17 cellular contexts compared by ENCODE assay signal in the genomic region with DNA sequence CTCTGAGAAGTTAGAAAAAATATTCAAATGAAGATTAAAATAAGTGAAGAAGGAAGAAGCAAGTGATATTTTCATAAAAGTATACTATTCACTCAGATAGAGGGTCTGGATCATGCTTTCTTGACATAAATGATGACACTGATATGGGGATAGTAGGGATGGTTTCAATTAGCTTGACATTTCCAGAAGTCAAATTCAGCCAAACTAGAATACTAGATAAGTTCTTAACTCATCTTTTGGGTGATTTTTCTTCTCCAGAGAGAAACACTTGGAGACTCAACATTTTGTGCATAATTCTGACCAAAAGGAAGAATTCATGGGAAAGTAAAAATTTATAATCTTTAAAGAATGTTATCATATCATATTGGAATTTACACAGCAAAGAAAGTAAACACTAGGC.
A peak's percentile ranks its signal among the peaks of the same experiment; 100 is the strongest.
DNase-seq lines count a peak whose midpoint lies in the region; ATAC-seq and TF ChIP-seq lines count a peak whose summit lies in the region.
"Had no signal": no experiment of that assay in that cellular context is flagged by ENCODE, and none has a peak within 500 bp of the region (broad histone marks: within the 10 kb centered on the region; RNA-seq: fewer than 3 reads in every experiment).

No MANE protein-coding gene starts in this region.

- dilution Hi-C loops in IMR-90 (cut with HindIII; ENCODE audit: low sequenced_read_pairs, unreplicated experiment) = no loop called here

- CTCF ChIA-PET in IMR-90 (lab: Yijun Ruan, JAX) = no interaction called here

- H2BK15ac ChIP-seq in IMR-90 (ENCODE audit: low read depth, low read length) = no peak overlapping the region

- H3K4ac ChIP-seq in IMR-90 (ENCODE audit: low read depth, low read length) = no peak overlapping the region

- H4K91ac ChIP-seq in IMR-90 (ENCODE audit: insufficient read depth, low read depth, low read length) = no peak overlapping the region

- no peak overlapping the region for H2BK5ac ChIP-seq in IMR-90 (ENCODE audit: low read depth, low read length, poor library complexity, severe bottlenecking)

- intact Hi-C loops in IMR-90 (cut with micrococcal nuclease) = no loop called here

- no peak overlapping the region for H3K4me3 Mint-ChIP-seq in activated T-cell treated with anti-CD3 and anti-CD28 coated beads, Interleukin-2, amount 50 U/mL, for 72 hours
- H3K4me3 Mint-ChIP-seq in activated T-cell treated with anti-CD3 and anti-CD28 coated beads, Interleukin-2, amount 50 U/mL, for 4 hours = no peak overlapping the region
- H3K4me3 Mint-ChIP-seq: B cell; CD4-positive, alpha-beta T cell; GM23338 had no signal

- no peaks in the 10 kb centered on the region for H4K20me1 ChIP-seq in IMR-90 (ENCODE audit: insufficient read depth, low read length)

- H3K27me3 Mint-ChIP-seq in activated T-cell treated with anti-CD3 and anti-CD28 coated beads, Interleukin-2, amount 50 U/mL, for 72 hours (ENCODE audit: low read depth) = no peaks in the 10 kb centered on the region
- H3K27me3 Mint-ChIP-seq in activated T-cell treated with anti-CD3 and anti-CD28 coated beads, Interleukin-2, amount 50 U/mL, for 4 hours (ENCODE audit: low read depth) = no peaks in the 10 kb centered on the region
- H3K27me3 Mint-ChIP-seq: B cell; CD4-positive, alpha-beta T cell had no signal

- no peak overlapping the region for H3K27ac ChIP-seq in IMR-90 (ENCODE audit: insufficient read depth, low read length)
- no peak overlapping the region for H3K27ac ChIP-seq in WERI-Rb-1
- H3K27ac ChIP-seq: 22Rv1 had no signal

- no peaks in the 10 kb centered on the region for H3K36me3 ChIP-seq in IMR-90 (ENCODE audit: control insufficient read depth, insufficient read depth, low read length)
- no peaks in the 10 kb centered on the region for H3K36me3 ChIP-seq in adipocyte (ENCODE audit: control insufficient read depth, insufficient read depth, low read length, severe bottlenecking)
- no peaks in the 10 kb centered on the region for H3K36me3 ChIP-seq in WERI-Rb-1

- peak overlapping the region; percentile 30 for H3K27ac Mint-ChIP-seq in activated T-cell treated with anti-CD3 and anti-CD28 coated beads, Interleukin-2, amount 50 U/mL, for 72 hours
- H3K27ac Mint-ChIP-seq: B cell; CD4-positive, alpha-beta T cell; GM23338 had no signal

- no peak overlapping the region for H3K56ac ChIP-seq in IMR-90 (ENCODE audit: extremely low read depth, insufficient read depth, low read length)

- H3K36me3 Mint-ChIP-seq in activated T-cell treated with anti-CD3 and anti-CD28 coated beads, Interleukin-2, amount 50 U/mL, for 72 hours (ENCODE audit: insufficient read depth in 2 of 2) = peaks cover 0 to 3% of the 10 kb centered on the region in 2 donors
- peaks cover 26% of the 10 kb centered on the region for H3K36me3 Mint-ChIP-seq in activated T-cell treated with anti-CD3 and anti-CD28 coated beads, Interleukin-2, amount 50 U/mL, for 4 hours (ENCODE audit: insufficient read depth)

- H3K4me1 Mint-ChIP-seq in activated T-cell treated with anti-CD3 and anti-CD28 coated beads, Interleukin-2, amount 50 U/mL, for 72 hours (ENCODE audit: low read depth) = no peaks in the 10 kb centered on the region
- no peaks in the 10 kb centered on the region for H3K4me1 Mint-ChIP-seq in activated T-cell treated with anti-CD3 and anti-CD28 coated beads, Interleukin-2, amount 50 U/mL, for 4 hours (ENCODE audit: low read depth)

- H3K4me2 ChIP-seq in IMR-90 (ENCODE audit: low read depth, low read length) = no peak overlapping the region
- H3K4me2 ChIP-seq: GM23338 had no signal

- H3K18ac ChIP-seq in IMR-90 (ENCODE audit: low read depth, low read length) = no peak overlapping the region

- POLR2A ChIA-PET in IMR-90 (lab: Charles Lee; ENCODE audit: unreplicated experiment) = no interaction called here

- H3K9ac ChIP-seq in IMR-90 (ENCODE audit: low read depth, low read length) (no peak overlapping the region), adipocyte (ENCODE audit: low read length) (no peak overlapping the region)

- H3K4me1 ChIP-seq in IMR-90 (ENCODE audit: control insufficient read depth, insufficient read depth, low read length) = no peaks in the 10 kb centered on the region
- no peaks in the 10 kb centered on the region for H3K4me1 ChIP-seq in adipocyte (ENCODE audit: control insufficient read depth, insufficient read depth, low read length)

- no peak for ATAC-seq in activated T-cell treated with anti-CD3 and anti-CD28 coated beads, Interleukin-2, amount 50 U/mL, for 72 hours (replicated peaks in 1 of 2)
- no peak for ATAC-seq in activated T-cell treated with anti-CD3 and anti-CD28 coated beads, Interleukin-2, amount 50 U/mL, for 4 hours
- peak; percentile 64 for ATAC-seq in IMR-90 (ENCODE audit: low read depth)
- ATAC-seq: GM23338 had no signal

- no TSS peak for BruUV-seq in IMR-90 (replicated peaks; lab: Mats Ljungman, UMichigan)

- TF ChIP-seq CTCF in IMR-90 (conservative IDR thresholded peaks at IDR 0.05; ENCODE audit: low read depth, low read length) (no peak), WERI-Rb-1 (IDR thresholded peaks at IDR 0.05; ENCODE audit: low read depth, low read length) (no peak)

- no peak overlapping the region for H2BK20ac ChIP-seq in IMR-90 (ENCODE audit: low read depth, low read length)

- no peak overlapping the region for H4K5ac ChIP-seq in IMR-90 (ENCODE audit: low read depth, low read length)

- no peak overlapping the region for H2AK5ac ChIP-seq in IMR-90 (ENCODE audit: low read depth, low read length)

- no peak overlapping the region for H2AK9ac ChIP-seq in IMR-90 (replicated peaks; ENCODE audit: low read depth, low read length, poor library complexity)

- H3K9me3 ChIP-seq in IMR-90 (ENCODE audit: control insufficient read depth, insufficient read depth, low read length) = no peaks in the 10 kb centered on the region
- no peaks in the 10 kb centered on the region for H3K9me3 ChIP-seq in adipocyte (ENCODE audit: control insufficient read depth, low read length)
- H3K9me3 ChIP-seq in WERI-Rb-1 (ENCODE audit: severe bottlenecking) = no peaks in the 10 kb centered on the region

- H3K14ac ChIP-seq in IMR-90 (replicated peaks; ENCODE audit: low read depth, low read length) = no peak overlapping the region

- no peak overlapping the region for H2BK120ac ChIP-seq in IMR-90 (ENCODE audit: low read depth, low read length)

- no peaks in the 10 kb centered on the region for H3K27me3 ChIP-seq in IMR-90 (ENCODE audit: control insufficient read depth, insufficient read depth, low read length)
- no peaks in the 10 kb centered on the region for H3K27me3 ChIP-seq in adipocyte (replicated peaks; ENCODE audit: control insufficient read depth, insufficient read depth, low read length)
- no peaks in the 10 kb centered on the region for H3K27me3 ChIP-seq in WERI-Rb-1 (ENCODE audit: insufficient read depth, low read depth, severe bottlenecking)

- no peaks in the 10 kb centered on the region for H3K9me1 ChIP-seq in IMR-90 (ENCODE audit: insufficient read depth, low read length)

- no peak overlapping the region for H2AFZ ChIP-seq in IMR-90 (replicated peaks; ENCODE audit: low read length, poor library complexity)
- H2AFZ ChIP-seq: GM23338 had no signal

- no peak for TF ChIP-seq POLR2A in IMR-90 (IDR thresholded peaks at IDR 0.05; ENCODE audit: low read depth, low read length)

- no peak overlapping the region for H3K23ac ChIP-seq in IMR-90 (ENCODE audit: low read depth, low read length)

- no peaks in the 10 kb centered on the region for H3K79me1 ChIP-seq in IMR-90 (ENCODE audit: low read depth in 1 of 2, low read length in 2 of 2)

- DNase-seq in activated T-cell treated with anti-CD3 and anti-CD28 coated beads, Interleukin-2, amount 50 U/mL, for 72 hours = no peak
- DNase-seq in activated T-cell treated with anti-CD3 and anti-CD28 coated beads, Interleukin-2, amount 50 U/mL, for 4 hours = no peak
- DNase-seq in IMR-90 (peak; percentile 47), adipocyte (ENCODE audit: low read depth) (peak; percentile 21), iris pigment epithelial cell (ENCODE audit: low read depth) (peak; percentile 12), WERI-Rb-1 (no peak), mucosa of gallbladder (ENCODE audit: low spot score) (no peak), GDM1 (lab: John Stamatoyannopoulos, UW) (no peak)
- DNase-seq: C1 segment of cervical spinal cord; CD4-positive, alpha-beta T cell; DMS153; DND-41; H7; KBM-7 had no signal

- in situ Hi-C loops in IMR-90 (cut with MboI; ENCODE audit: low sequenced_read_pairs) = no loop called here

- no peak overlapping the region for H4K8ac ChIP-seq in IMR-90 (ENCODE audit: low read depth in 2 of 2, low read length in 2 of 2)

- H3K9me3 Mint-ChIP-seq in activated T-cell treated with anti-CD3 and anti-CD28 coated beads, Interleukin-2, amount 50 U/mL, for 72 hours = no peaks in the 10 kb centered on the region
- no peaks in the 10 kb centered on the region for H3K9me3 Mint-ChIP-seq in activated T-cell treated with anti-CD3 and anti-CD28 coated beads, Interleukin-2, amount 50 U/mL, for 4 hours
- H3K9me3 Mint-ChIP-seq: CD4-positive, alpha-beta T cell had no signal

- H3K4me3 ChIP-seq in IMR-90 (ENCODE audit: insufficient read depth, low read depth, low read length) (no peak overlapping the region), adipocyte (ENCODE audit: low read length) (no peak overlapping the region), WERI-Rb-1 (ENCODE audit: low read depth, low read length) (no peak overlapping the region)
- H3K4me3 ChIP-seq: GM23338 had no signal

- no peak for TF ChIP-seq RAD21 in IMR-90 (IDR thresholded peaks at IDR 0.05; ENCODE audit: low read length)

TF ChIP-seq in IMR-90, 13 proteins besides CTCF, POLR2A, EP300 and RAD21:
- TF ChIP-seq, protein P1, sequence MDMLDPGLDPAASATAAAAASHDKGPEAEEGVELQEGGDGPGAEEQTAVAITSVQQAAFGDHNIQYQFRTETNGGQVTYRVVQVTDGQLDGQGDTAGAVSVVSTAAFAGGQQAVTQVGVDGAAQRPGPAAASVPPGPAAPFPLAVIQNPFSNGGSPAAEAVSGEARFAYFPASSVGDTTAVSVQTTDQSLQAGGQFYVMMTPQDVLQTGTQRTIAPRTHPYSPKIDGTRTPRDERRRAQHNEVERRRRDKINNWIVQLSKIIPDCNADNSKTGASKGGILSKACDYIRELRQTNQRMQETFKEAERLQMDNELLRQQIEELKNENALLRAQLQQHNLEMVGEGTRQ (IDR thresholded peaks at IDR 0.05; ENCODE audit: low read depth, low read length) = no peak
- no peak for TF ChIP-seq FOS (IDR thresholded peaks at IDR 0.05; ENCODE audit: low read depth, low read length)
- TF ChIP-seq CEBPB (IDR thresholded peaks at IDR 0.05; ENCODE audit: low read depth, low read length) = no peak
- TF ChIP-seq RFX5 (IDR thresholded peaks at IDR 0.05; ENCODE audit: low read depth, low read length) = no peak
- TF ChIP-seq NFE2L2 (IDR thresholded peaks at IDR 0.05; ENCODE audit: low read depth, low read length) = no peak

Comparison
In these comparisons a context has a peak if more than half of its experiments do, and no peak if none do; other contexts are left out.
1. DNase-seq: peak in IMR-90 (single experiment), adipocyte (single experiment) and iris pigment epithelial cell (single experiment); none in activated T-cell treated with anti-CD3 and anti-CD28 coated beads, Interleukin-2, amount 50 U/mL, for 72 hours (0 of 2), activated T-cell treated with anti-CD3 and anti-CD28 coated beads, Interleukin-2, amount 50 U/mL, for 4 hours (single experiment), WERI-Rb-1 (single experiment), mucosa of gallbladder (single experiment) and GDM1 (single experiment).